25 cellular contexts compared by ENCODE assay signal in the genomic region with DNA sequence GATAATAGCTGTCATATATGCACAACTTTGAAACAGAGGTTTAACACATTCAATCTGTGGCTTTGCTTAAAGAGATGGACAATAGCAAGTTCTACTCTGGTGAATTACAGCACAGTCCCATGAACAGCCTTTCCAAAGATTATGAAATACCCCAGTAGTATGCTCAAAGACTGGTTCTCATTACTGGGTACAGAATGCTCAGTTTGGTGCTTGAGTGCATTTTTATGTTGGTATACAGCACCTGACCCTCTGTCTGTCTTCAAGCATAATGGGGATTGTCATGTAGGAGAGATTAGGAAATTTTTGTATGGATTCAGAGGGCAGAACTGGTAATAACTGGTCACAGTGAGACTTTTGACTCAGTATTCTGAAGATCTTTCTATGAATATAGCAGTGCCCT. TPM values are rescaled to one million over a fixed set of nuclear protein-coding genes. Genes with fewer than 3 reads are reported as not detected.
DNase-seq lines count a peak whose midpoint lies in the region; ATAC-seq, FAIRE-seq and TF ChIP-seq lines count a peak whose summit lies in the region.
"Had no signal": no experiment of that assay in that cellular context is flagged by ENCODE, and none has a peak within 500 bp of the region (broad histone marks: within the 10 kb centered on the region; RNA-seq: fewer than 3 reads in every experiment).

No MANE protein-coding gene starts in this region.

- intact Hi-C loops in kidney (cut with DNase I) = no loop called here

- H3K27me3 ChIP-seq in skeletal muscle satellite cell (ENCODE audit: control insufficient read depth, insufficient read depth, low read length) = no peaks in the 10 kb centered on the region
- H3K27me3 ChIP-seq: SJCRH30 had no signal

- H3K9ac ChIP-seq in kidney (ENCODE audit: low read length in 2 of 2) (no peak overlapping the region), skeletal muscle satellite cell (ENCODE audit: low read depth, low read length) (no peak overlapping the region)

- H3K4me2 ChIP-seq in skeletal muscle satellite cell (ENCODE audit: low read length) = peak overlapping the region; percentile 3
- H3K4me2 ChIP-seq: PC-9 had no signal

- H3K27ac ChIP-seq in kidney (ENCODE audit: low read depth in 2 of 2, low read length in 2 of 2) = peak overlapping the region; percentile 13 to 32
- H3K27ac ChIP-seq: 22Rv1, PC-9, SJCRH30 had no signal

- FAIRE-seq in kidney (lab: Jason Lieb, UNC) = no peak
- FAIRE-seq: GM19239, H54 had no signal

- H3K36me3 ChIP-seq in kidney (ENCODE audit: control insufficient read depth in 1 of 2, insufficient read depth in 2 of 2, low read length in 2 of 2) (peaks cover 0 to 2% of the 10 kb centered on the region in 2 donors), skeletal muscle satellite cell (ENCODE audit: insufficient read depth, low read length) (peaks cover 76% of the 10 kb centered on the region)
- H3K36me3 ChIP-seq: SJCRH30 had no signal

- DNase-seq in AG10803 (ENCODE audit: low read depth) (peak; percentile 65), kidney (no peak), COR-L47 (lab: John Stamatoyannopoulos, UW) (no peak), NOMO-1 treated with dmso at 0.1 percent for 144 hours (lab: John Stamatoyannopoulos, UW; ENCODE audit: unreplicated experiment) (no peak), activated gamma-delta T cell (lab: John Stamatoyannopoulos, UW) (no peak)
- no peak for DNase-seq in stimulated activated CD4-positive, alpha-beta T cell treated with anti-CD3 and anti-CD28 coated beads, Interleukin-4, amount 100 ng/mL, for 24 hours
- DNase-seq: ACHN; DMS153; DND-41; KBM-7; NCI-H1105 treated with DMSO at 0.1 percent for 48 hours; NCI-H146; NCI-H1930; NCI-H446 treated with DMSO at 0.1 percent for 48 hours; NCI-H526; NCI-H82; NK-92 treated with Interleukin-12 subunit alpha and Interleukin-12 subunit beta, amount 100 ng/mL, for 24 hours; PC-9; SJCRH30 had no signal

- H3K4me3 ChIP-seq in AG10803 (ENCODE audit: low read length) (no peak overlapping the region), kidney (ENCODE audit: low read length in 2 of 2) (no peak overlapping the region), skeletal muscle satellite cell (ENCODE audit: low read length) (no peak overlapping the region)
- H3K4me3 ChIP-seq: PC-9, SJCRH30 had no signal

- H3K9me3 ChIP-seq in kidney (ENCODE audit: control insufficient read depth in 1 of 2, low read length in 2 of 2) (no peaks in the 10 kb centered on the region), skeletal muscle satellite cell (replicated peaks; ENCODE audit: low read length) (no peaks in the 10 kb centered on the region)
- H3K9me3 ChIP-seq: SJCRH30 had no signal

- TF ChIP-seq CTCF in AG10803 (conservative IDR thresholded peaks at IDR 0.05; ENCODE audit: low read length) = no peak
- TF ChIP-seq CTCF in kidney (IDR thresholded peaks at IDR 0.05; ENCODE audit: borderline replicate concordance, extremely low read depth, insufficient read depth) = no peak

- peaks cover 10 to 12% of the 10 kb centered on the region in 2 donors for H3K4me1 ChIP-seq in kidney (ENCODE audit: control insufficient read depth in 1 of 2, insufficient read depth in 1 of 2, low read depth in 1 of 2, low read length in 2 of 2)
- peaks cover 77% of the 10 kb centered on the region for H3K4me1 ChIP-seq in skeletal muscle satellite cell (ENCODE audit: control insufficient read depth, insufficient read depth, low read length)
- H3K4me1 ChIP-seq: SJCRH30 had no signal

- peak; percentile 88 for ATAC-seq in SK-N-SH treated with all-trans-retinoic acid at 6 μM for 48 hours
- ATAC-seq: Right ventricle myocardium inferior had no signal

TF ChIP-seq in SK-N-SH treated with all-trans-retinoic acid at 6 μM for 48 hours, 23 proteins besides CTCF, POLR2A, EP300 and RAD21:
- TF ChIP-seq ISL1 (CRISPR knock-in tag; IDR thresholded peaks at IDR 0.05) = peak; percentile 35; the same call in 1 of the 2 replicates
- TF ChIP-seq PPARA (CRISPR knock-in tag; IDR thresholded peaks at IDR 0.05; ENCODE audit: borderline replicate concordance) = no peak

RNA-seq across cellular contexts. Expression of gene LMO7, which starts 7.6 kb away (rescaled TPM):
- 138 TPM for total RNA-seq in kidney
- 44.0 TPM for polyA plus RNA-seq in kidney (ENCODE audit: insufficient read depth, low read depth, low replicate concordance)
- 24.6 and 61.4 TPM in 2 replicates for total RNA-seq in skeletal muscle satellite cell (2012; rRNA removed)
